16 cellular contexts compared by ENCODE assay signal in the genomic region with DNA sequence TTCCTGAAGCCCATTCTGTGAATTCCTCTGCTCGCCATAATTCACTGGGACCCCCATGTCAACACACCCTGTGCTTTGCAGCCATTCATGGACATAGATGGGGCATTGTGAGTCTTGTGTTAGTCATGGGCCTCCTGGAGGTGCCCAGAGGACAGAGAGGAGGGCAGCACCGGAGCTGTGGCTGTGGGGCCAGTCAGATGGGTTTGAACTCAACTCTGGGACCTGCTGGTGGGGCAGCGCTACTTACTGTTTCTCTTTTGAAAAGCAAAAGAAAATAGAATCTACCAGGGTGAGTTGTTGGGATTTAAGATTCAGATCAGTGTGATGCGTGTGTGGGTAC.
"Had no signal": no experiment of that assay in that cellular context is flagged by ENCODE, and none has a peak within 500 bp of the region (broad histone marks: within the 10 kb centered on the region; RNA-seq: fewer than 3 reads in every experiment).

No MANE protein-coding gene starts in this region.

- H3K36me3 Mint-ChIP-seq: activated naive CD4-positive, alpha-beta T cell treated with anti-CD3 and anti-CD28 coated beads, Interleukin-2, amount 50 U/mL, for 24 hours; memory B cell had no signal

- DNase-seq: activated CD4-positive, alpha-beta T cell treated with anti-CD3 and anti-CD28 coated beads for 1 hour; anterior cingulate cortex; foreskin melanocyte; ovary; stimulated activated CD4-positive, alpha-beta T cell treated with anti-CD3 and anti-CD28 coated beads, Interleukin-2, amount 100 ng/mL, for 48 hours; T-helper 17 cell; testis had no signal

- H3K4me3 Mint-ChIP-seq: activated CD8-positive, alpha-beta T cell treated with anti-CD3 and anti-CD28 coated beads, Interleukin-2, amount 10 ng/mL, durations not matched to agents 7 days and 5 days; activated naive CD4-positive, alpha-beta T cell treated with anti-CD3 and anti-CD28 coated beads, Interleukin-2, amount 50 U/mL, for 24 hours; memory B cell; nephron progenitor cell; stimulated activated naive CD8-positive, alpha-beta T cell treated with anti-CD3 and anti-CD28 coated beads, Interleukin-15, Interleukin-2, amounts not matched to agents 100 ng/mL and 50 ng/mL, for 24 hours; T-helper 17 cell had no signal

- H3K4me3 ChIP-seq: heart left ventricle, ovary, testis had no signal

- H3K4me1 Mint-ChIP-seq: activated naive CD4-positive, alpha-beta T cell treated with anti-CD3 and anti-CD28 coated beads, Interleukin-2, amount 50 U/mL, for 24 hours; memory B cell; T-helper 17 cell had no signal

- H3K27me3 ChIP-seq: ovary, testis had no signal

- H3K27me3 Mint-ChIP-seq: activated naive CD4-positive, alpha-beta T cell treated with anti-CD3 and anti-CD28 coated beads, Interleukin-2, amount 50 U/mL, for 24 hours had no signal

- H3K27ac Mint-ChIP-seq: activated naive CD4-positive, alpha-beta T cell treated with anti-CD3 and anti-CD28 coated beads, Interleukin-2, amount 50 U/mL, for 24 hours; activated T-helper 2 cell treated with anti-CD3 and anti-CD28 coated beads, Interferon-gamma antibody, Interleukin-2, Interleukin-4, amounts not matched to agents 10 μg/mL and 5 μg/mL and 100 μg/mL, durations not matched to agents 14 hours and 24 hours and 36 hours; memory B cell; nephron progenitor cell; stimulated activated naive CD8-positive, alpha-beta T cell treated with anti-CD3 and anti-CD28 coated beads, Interleukin-15, Interleukin-2, amounts not matched to agents 100 ng/mL and 50 ng/mL, for 24 hours; T-helper 17 cell had no signal

- H3K4me1 ChIP-seq: heart left ventricle, testis had no signal

- H3K9me3 Mint-ChIP-seq: activated naive CD4-positive, alpha-beta T cell treated with anti-CD3 and anti-CD28 coated beads, Interleukin-2, amount 50 U/mL, for 24 hours; activated T-helper 2 cell treated with anti-CD3 and anti-CD28 coated beads, Interferon-gamma antibody, Interleukin-2, Interleukin-4, amounts not matched to agents 10 μg/mL and 5 μg/mL and 100 μg/mL, durations not matched to agents 14 hours and 24 hours and 36 hours; stimulated activated naive CD8-positive, alpha-beta T cell treated with anti-CD3 and anti-CD28 coated beads, Interleukin-15, Interleukin-2, amounts not matched to agents 100 ng/mL and 50 ng/mL, for 24 hours had no signal

- FAIRE-seq: islet of Langerhans, TTC549 had no signal

- H3K36me3 ChIP-seq: heart left ventricle, ovary had no signal

- H3K9me3 ChIP-seq: heart left ventricle, ovary, testis had no signal

- H3K27ac ChIP-seq: heart left ventricle, ovary, testis had no signal
